ENCODE assay signal across 20 cellular contexts in the genomic region with DNA sequence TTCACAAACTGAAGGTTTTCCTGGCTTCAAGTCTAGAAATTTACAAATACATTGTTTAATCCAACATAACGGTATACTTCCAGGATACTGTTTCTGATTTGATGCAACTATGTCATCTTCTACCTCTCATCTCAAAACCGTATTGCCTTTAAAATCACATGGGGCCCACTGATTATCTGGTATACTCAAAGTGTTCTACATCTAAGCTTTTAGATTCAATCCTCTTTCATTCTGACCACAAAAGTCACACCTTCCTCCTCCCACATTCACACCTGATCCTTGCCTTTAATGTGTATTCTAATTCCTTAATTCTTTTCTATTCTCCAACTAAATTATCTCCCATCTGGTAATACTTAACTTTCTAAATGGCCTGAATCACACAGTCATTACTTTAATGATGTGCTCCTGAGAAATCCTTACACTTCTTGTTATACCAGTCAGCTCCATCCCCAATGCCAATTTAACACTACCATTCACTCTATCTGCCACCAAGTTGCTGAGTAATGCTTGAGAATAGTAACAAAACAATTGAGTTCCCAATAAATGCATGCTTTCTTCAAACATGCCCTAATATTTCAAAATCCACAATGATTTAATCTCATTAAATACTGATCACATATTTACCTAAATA. TPM values are rescaled to one million over a fixed set of nuclear protein-coding genes. Genes with fewer than 3 reads are reported as not detected.
DNase-seq lines count a peak whose midpoint lies in the region; ATAC-seq, FAIRE-seq and TF ChIP-seq lines count a peak whose summit lies in the region.
"Had no signal": no experiment of that assay in that cellular context is flagged by ENCODE, and none has a peak within 500 bp of the region (broad histone marks: within the 10 kb centered on the region; RNA-seq: fewer than 3 reads in every experiment).

No MANE protein-coding gene starts in this region.

- BruUV-seq in GM12878 (replicated peaks; lab: Mats Ljungman, UMichigan): no TSS peak

- DNase-seq in left ventricle myocardium superior (no peak), right cardiac atrium (no peak), H4 (ENCODE audit: low spot score) (peak; percentile 0), GM12878 (ENCODE audit: low read depth, low spot score) (no peak), renal cortical epithelial cell (ENCODE audit: low read depth) (peak; percentile 8), NCI-H2029 (lab: John Stamatoyannopoulos, UW) (no peak)
- DNase-seq: AML-193; CD4-positive, alpha-beta T cell; GF-D8; NCI-H1436; NCI-H2081 treated with DMSO at 0.1 percent for 48 hours; NCI-H2227 treated with DMSO at 0.1 percent for 48 hours; NCI-H526; NK-92 treated with Interleukin-12 subunit alpha and Interleukin-12 subunit beta, amount 100 ng/mL, for 24 hours; OCI-M1; SJCRH30 had no signal

- RAD21 ChIA-PET in GM12878 (lab: Charles Lee; ENCODE audit: unreplicated experiment): no interaction called here

- H3K4me1 ChIP-seq in right cardiac atrium (ENCODE audit: control insufficient read depth, insufficient read depth, low read length) (no peaks in the 10 kb centered on the region), GM12878 (ENCODE audit: control insufficient read depth, insufficient read depth, low read length) (no peaks in the 10 kb centered on the region)
- H3K4me1 ChIP-seq: SJCRH30 had no signal

- POLR2A ChIA-PET in GM12878 (lab: Charles Lee): interaction anchor here (1.2 kb wide), 1 partner anchor 12 kb away, joined by 3 read pairs; no protein-coding TSS in a partner anchor

- peaks cover 0 to 24% of the 10 kb centered on the region in 2 experiments; a peak in 2 of 4 replicates for H3K36me3 ChIP-seq in GM12878 (ENCODE audit: control insufficient read depth in 2 of 2, insufficient read depth in 2 of 2, low read length in 1 of 2)

- no peaks in the 10 kb centered on the region for H4K20me1 ChIP-seq in GM12878 (ENCODE audit: control insufficient read depth, insufficient read depth)

- WGBS in right cardiac atrium: 73% methylated on average over 2 of the region's 2 CpGs
- WGBS in GM12878 (ENCODE audit: insufficient coverage, insufficient replicate concordance, low lambda C conversion rate, missing lambda C conversion rate): 100% methylated on average over 2 of the region's 2 CpGs

- in situ Hi-C loops in GM12878 (cut with MboI): no loop called here

- TF ChIP-seq EP300 in GM12878 (IDR thresholded peaks at IDR 0.05; ENCODE audit: borderline replicate concordance in 1 of 2, control insufficient read depth in 1 of 2, low read depth in 2 of 2, low read length in 2 of 2): no peak

- TF ChIP-seq POLR2A in GM12878 (IDR thresholded peaks at IDR 0.05; ENCODE audit: low read depth, low read length): no peak

- peaks cover 49% of the 10 kb centered on the region for H3K79me2 ChIP-seq in GM12878 (ENCODE audit: control insufficient read depth, insufficient read depth, low read length)

- H2AFZ ChIP-seq in GM12878 (ENCODE audit: control insufficient read depth, low read depth, low read length): no peak overlapping the region

- H3K27ac ChIP-seq in right cardiac atrium (ENCODE audit: low read length): no peak overlapping the region
- H3K27ac ChIP-seq in GM12878 (ENCODE audit: control insufficient read depth, insufficient read depth): no peak overlapping the region
- H3K27ac ChIP-seq: RWPE1, SJCRH30 had no signal

- no peaks in the 10 kb centered on the region for H3K9me3 ChIP-seq in right cardiac atrium (ENCODE audit: control insufficient read depth, low read length)
- peaks cover 8% of the 10 kb centered on the region for H3K9me3 ChIP-seq in GM12878 (replicated peaks; ENCODE audit: control insufficient read depth, insufficient read depth, low read length)
- H3K9me3 ChIP-seq: SJCRH30 had no signal

- no peaks in the 10 kb centered on the region for H3K27me3 ChIP-seq in right cardiac atrium (ENCODE audit: control insufficient read depth, insufficient read depth)
- no peaks in the 10 kb centered on the region for H3K27me3 ChIP-seq in GM12878 (replicated peaks in 1 of 2; ENCODE audit: control insufficient read depth in 2 of 2, insufficient read depth in 2 of 2, low read length in 1 of 2)
- H3K27me3 ChIP-seq: SJCRH30 had no signal

- peak; percentile 40 for ATAC-seq in left ventricle myocardium superior
- no peak for ATAC-seq in right cardiac atrium
- ATAC-seq in GM12878: peak; percentile 63
- no peak for ATAC-seq in GM21447 (IDR thresholded peaks at IDR 0.05; ENCODE audit: unreplicated experiment)
- ATAC-seq in HG03108 (IDR thresholded peaks at IDR 0.05; ENCODE audit: unreplicated experiment): no peak

- H3K9ac ChIP-seq in GM12878 (ENCODE audit: control insufficient read depth, insufficient read depth, low read length): no peak overlapping the region

- H3K4me3 ChIP-seq in right cardiac atrium (ENCODE audit: low read length): no peak overlapping the region
- no peak overlapping the region for H3K4me3 ChIP-seq in GM12878
- H3K4me3 ChIP-seq: SJCRH30 had no signal

- intact Hi-C loops in left ventricle myocardium superior (cut with micrococcal nuclease) (no loop called here), right cardiac atrium (cut with DNase I) (loop anchor here in 1 of 4 donors (5.0 kb wide), 1 partner anchor 422 kb away; no protein-coding TSS in a partner anchor), GM12878 (cut with micrococcal nuclease; ENCODE audit: unreplicated experiment) (no loop called here)

- CTCF ChIA-PET in GM12878 (lab: Yijun Ruan, JAX): interaction anchor here (0.8 to 3.0 kb wide), 4 partner anchors 10 to 585 kb away, joined by 3 to 14 read pairs (median 4); no protein-coding TSS in a partner anchor

- no peak for FAIRE-seq in GM12878 (lab: Jason Lieb, UNC)
- FAIRE-seq: HTR-8/SVneo had no signal

- no peak overlapping the region for H3K4me2 ChIP-seq in GM12878 (ENCODE audit: control insufficient read depth, insufficient read depth)

- SMC1A ChIA-PET in GM12878 (lab: Charles Lee; ENCODE audit: uncharacterized antibody, unreplicated experiment): interaction anchor here (0.7 to 2.9 kb wide), 6 partner anchors 10 to 56 kb away, joined by 3 to 21 read pairs (median 3); partner anchors contain the start of gene ATAD1

- TF ChIP-seq CTCF in GM12878 (IDR thresholded peaks at IDR 0.05 in 2 of 3, conservative IDR thresholded peaks at IDR 0.05 in 1 of 3; ENCODE audit: control insufficient read depth in 2 of 3, extremely low read depth in 1 of 3, insufficient read depth in 1 of 3, low read depth in 3 of 3, low read length in 3 of 3): no peak

- TF ChIP-seq RAD21 in GM12878 (IDR thresholded peaks at IDR 0.05; ENCODE audit: insufficient read depth, low read depth, low read length): no peak

RNA-seq across cellular contexts. Expression of gene ATAD1, which starts 13.0 kb away (rescaled TPM):
- 98.4 TPM for total RNA-seq in left ventricle myocardium superior
- total RNA-seq in right cardiac atrium: 100 to 1,000 TPM in 3 of 4 donors, 10 to 100 TPM in 1; 96.8 to 163 (median 111) TPM
- 46.3 TPM for polyA plus RNA-seq in right cardiac atrium
- total RNA-seq in H4 (2014; rRNA removed; shearing (Covaris generic)): 0.81 TPM in 1 of 2 replicates, not detected in the other
- total RNA-seq in GM12878 (2013; cell fraction: nucleolus; rRNA removed): 142 and 161 TPM in 2 replicates
- total RNA-seq in GM12878 (2014; rRNA removed): 30.3 and 35.9 TPM in 2 replicates
- total RNA-seq in GM12878 (2014; rRNA removed; fragmentation: Illumina TruSeq; extraction: Trizol): 40.1 and 41.3 TPM in 2 replicates
- 37.7 and 48.9 TPM in 2 replicates for total RNA-seq in GM12878 (2021)
- polyA plus RNA-seq in GM12878 (2011; ENCODE audit: low read depth): 12.0 TPM
- polyA plus RNA-seq in GM12878 (2011; rRNA removed): 40.8 and 79.5 TPM in 2 replicates
- polyA plus RNA-seq in GM12878 (2011; cell fraction: cytosol; rRNA removed): 9.7 and 13.3 TPM in 2 replicates
- 16.8 and 17.1 TPM in 2 replicates for polyA plus RNA-seq in GM12878 (2011; cell fraction: nucleus; rRNA removed)
- 17.4 and 29.0 TPM in 2 replicates for polyA plus RNA-seq in GM12878 (2012)
- polyA plus RNA-seq in GM12878 (2014; fragmentation: Illumina TruSeq; extraction: Trizol): 43.3 and 56.8 TPM in 2 replicates
- polyA plus RNA-seq in GM12878 (2014; fragmentation: Nextera tagmentation; extraction: Ambion mirVana): 10 to 100 TPM; 33.6 to 35.0 TPM
- 20.5 and 24.7 TPM in 2 replicates for polyA plus RNA-seq in GM12878 (2014; rRNA removed)
- 10 to 100 TPM; 58.0 to 59.3 TPM for polyA plus RNA-seq in GM12878 (2016; fragmentation: Nextera tagmentation; extraction: Ambion mirVana)
- 16.3 and 27.9 TPM in 2 replicates for polyA minus RNA-seq in GM12878 (2011; rRNA and poly(A)+ RNA removed)
- polyA minus RNA-seq in GM12878 (2011; cell fraction: cytosol; rRNA and poly(A)+ RNA removed): 12.7 and 13.1 TPM in 2 replicates
- polyA minus RNA-seq in GM12878 (2011; cell fraction: nucleus; rRNA and poly(A)+ RNA removed): 16.0 and 24.2 TPM in 2 replicates
- 90.3 and 99.5 TPM in 2 replicates for total RNA-seq in renal cortical epithelial cell

RNA-seq across cellular contexts. Expression of gene KLLN, which starts 58.3 kb away (rescaled TPM):
- total RNA-seq in left ventricle myocardium superior (0.47 TPM), right cardiac atrium (under 1 TPM; 0.42 to 0.93 (median 0.49) TPM), GM12878 (2014; rRNA removed) (1.4 and 1.7 TPM in 2 replicates), GM12878 (2014; rRNA removed; fragmentation: Illumina TruSeq; extraction: Trizol) (1.5 TPM in 2 replicates), GM12878 (2021) (1.9 and 2.0 TPM in 2 replicates), renal cortical epithelial cell (1.1 TPM in 1 of 2 replicates, not detected in the other)
- polyA plus RNA-seq in right cardiac atrium (0.29 TPM), GM12878 (2011; rRNA removed) (0.86 and 0.87 TPM in 2 replicates), GM12878 (2014; fragmentation: Illumina TruSeq; extraction: Trizol) (1.7 and 2.1 TPM in 2 replicates), GM12878 (2014; fragmentation: Nextera tagmentation; extraction: Ambion mirVana) (1 to 10 TPM; 2.0 to 2.1 TPM), GM12878 (2014; rRNA removed) (1.1 TPM in 2 replicates), GM12878 (2016; fragmentation: Nextera tagmentation; extraction: Ambion mirVana) (1 to 10 TPM; 1.8 to 2.2 TPM)
- total RNA-seq in H4 (2014; rRNA removed; shearing (Covaris generic)): not detected in 2 replicates
- total RNA-seq in GM12878 (2013; cell fraction: nucleolus; rRNA removed): 3.1 and 3.4 TPM in 2 replicates
- 0.62 TPM for polyA plus RNA-seq in GM12878 (2011; ENCODE audit: low read depth)
- 0.91 and 1.0 TPM in 2 replicates for polyA plus RNA-seq in GM12878 (2011; cell fraction: cytosol; rRNA removed)
- polyA plus RNA-seq in GM12878 (2011; cell fraction: nucleus; rRNA removed): 1.3 and 1.7 TPM in 2 replicates
- 0.99 and 1.5 TPM in 2 replicates for polyA plus RNA-seq in GM12878 (2012)
- 2.0 and 2.2 TPM in 2 replicates for polyA minus RNA-seq in GM12878 (2011; rRNA and poly(A)+ RNA removed)
- 0.94 and 1.3 TPM in 2 replicates for polyA minus RNA-seq in GM12878 (2011; cell fraction: cytosol; rRNA and poly(A)+ RNA removed)
- 3.6 and 5.4 TPM in 2 replicates for polyA minus RNA-seq in GM12878 (2011; cell fraction: nucleus; rRNA and poly(A)+ RNA removed)

RNA-seq across cellular contexts. Expression of gene PTEN, which starts 58.4 kb away (rescaled TPM):
- 58.6 TPM for total RNA-seq in left ventricle myocardium superior
- 10 to 100 TPM; 72.5 to 80.2 (median 75.5) TPM for total RNA-seq in right cardiac atrium
- 28.2 TPM for polyA plus RNA-seq in right cardiac atrium
- not detected in 2 replicates for total RNA-seq in H4 (2014; rRNA removed; shearing (Covaris generic))
- 856 and 868 TPM in 2 replicates for total RNA-seq in GM12878 (2013; cell fraction: nucleolus; rRNA removed)
- 83.1 and 113 TPM in 2 replicates for total RNA-seq in GM12878 (2014; rRNA removed)
- total RNA-seq in GM12878 (2014; rRNA removed; fragmentation: Illumina TruSeq; extraction: Trizol): 175 and 183 TPM in 2 replicates
- total RNA-seq in GM12878 (2021): 87.5 and 94.9 TPM in 2 replicates
- polyA plus RNA-seq in GM12878 (2011; ENCODE audit: low read depth): 24.4 TPM
- polyA plus RNA-seq in GM12878 (2011; rRNA removed): 94.3 and 180 TPM in 2 replicates
- polyA plus RNA-seq in GM12878 (2011; cell fraction: cytosol; rRNA removed): 19.9 and 22.4 TPM in 2 replicates
- 52.2 and 61.7 TPM in 2 replicates for polyA plus RNA-seq in GM12878 (2011; cell fraction: nucleus; rRNA removed)
- 100 and 102 TPM in 2 replicates for polyA plus RNA-seq in GM12878 (2012)
- 53.0 and 67.7 TPM in 2 replicates for polyA plus RNA-seq in GM12878 (2014; fragmentation: Illumina TruSeq; extraction: Trizol)
- 10 to 100 TPM; 26.1 to 59.5 TPM for polyA plus RNA-seq in GM12878 (2014; fragmentation: Nextera tagmentation; extraction: Ambion mirVana)
- 35.0 and 45.0 TPM in 2 replicates for polyA plus RNA-seq in GM12878 (2014; rRNA removed)
- polyA plus RNA-seq in GM12878 (2016; fragmentation: Nextera tagmentation; extraction: Ambion mirVana): 10 to 100 TPM; 49.5 to 56.8 TPM
- polyA minus RNA-seq in GM12878 (2011; rRNA and poly(A)+ RNA removed): 143 and 199 TPM in 2 replicates
- polyA minus RNA-seq in GM12878 (2011; cell fraction: cytosol; rRNA and poly(A)+ RNA removed): 54.9 and 66.1 TPM in 2 replicates
- polyA minus RNA-seq in GM12878 (2011; cell fraction: nucleus; rRNA and poly(A)+ RNA removed): 165 and 285 TPM in 2 replicates
- total RNA-seq in renal cortical epithelial cell: 55.7 and 116 TPM in 2 replicates

Comparison
In these comparisons a context has a peak if more than half of its experiments do, and no peak if none do; other contexts are left out.
1. ATAC-seq: peak in left ventricle myocardium superior (single experiment) and GM12878 (single experiment); none in right cardiac atrium (0 of 2), GM21447 (single experiment) and HG03108 (single experiment).
2. DNase-seq: peak in H4 (single experiment) and renal cortical epithelial cell (single experiment); none in left ventricle myocardium superior (single experiment), right cardiac atrium (0 of 3), GM12878 (single experiment) and NCI-H2029 (single experiment).
3. RNA of gene ATAD1, which starts 13.0 kb away (total RNA-seq): 96.8 to 163 TPM in right cardiac atrium, 90.3 to 99.5 TPM in renal cortical epithelial cell, 98.4 TPM in left ventricle myocardium superior (single experiment) and 30.3 to 161 TPM in GM12878; 0.81 TPM in H4; every median in the first group is over 10 times any median in the second.
4. RNA of gene PTEN, which starts 58.4 kb away (total RNA-seq): 55.7 to 116 TPM in renal cortical epithelial cell, 83.1 to 868 TPM in GM12878, 72.5 to 80.2 TPM in right cardiac atrium and 58.6 TPM in left ventricle myocardium superior (single experiment); not detected in H4; every median in the first group is over 10 times any median in the second.